In genomic region chr16:15618392-15618791, GRCh38 we compare ENCODE assay signal across 14 cellular contexts. TPM values are rescaled to one million over a fixed set of nuclear protein-coding genes. Genes with fewer than 3 reads are reported as not detected.
A peak's percentile ranks its signal among the peaks of the same experiment; 100 is the strongest.
DNase-seq lines count a peak whose midpoint lies in the region; TF ChIP-seq lines count a peak whose summit lies in the region.
"Had no signal": no experiment of that assay in that cellular context is flagged by ENCODE, and none has a peak within 500 bp of the region (broad histone marks: within the 10 kb centered on the region; RNA-seq: fewer than 3 reads in every experiment).

No MANE protein-coding gene starts in this region.

- TF ChIP-seq EP300 in transverse colon (IDR thresholded peaks at IDR 0.05; ENCODE audit: low read depth) = no peak

- in situ Hi-C loops in mammary epithelial cell (cut with MboI; ENCODE audit: low sequenced_read_pairs in 2 of 2) (no loop called here), transverse colon (cut with MboI; ENCODE audit: low pct_ligation_motif_present in 1 of 4, low pct_unique_long_range_greater_than_20kb in 1 of 4, low sequenced_read_pairs in 3 of 4) (no loop called here)

- peak overlapping the region; percentile 11 for H3K14ac ChIP-seq in neuronal stem cell (ENCODE audit: low read length)

- peak overlapping the region; percentile 19 for H2BK12ac ChIP-seq in neuronal stem cell (ENCODE audit: low read length)

- H3K27me3 ChIP-seq in CD8-positive, alpha-beta memory T cell (ENCODE audit: insufficient read depth, low read length, poor library complexity, severe bottlenecking) = no peaks in the 10 kb centered on the region
- H3K27me3 ChIP-seq in Karpas-422 (ENCODE audit: low read length) = no peaks in the 10 kb centered on the region
- no peaks in the 10 kb centered on the region for H3K27me3 ChIP-seq in mammary epithelial cell (ENCODE audit: insufficient read depth, low read length)
- H3K27me3 ChIP-seq in neuronal stem cell (ENCODE audit: control insufficient read depth in 3 of 3, insufficient read depth in 3 of 3, low read depth in 1 of 3, low read length in 3 of 3) = no peaks in the 10 kb centered on the region
- H3K27me3 ChIP-seq in transverse colon = no peaks in the 10 kb centered on the region
- H3K27me3 ChIP-seq: colonic mucosa had no signal

- WGBS in mammary epithelial cell (ENCODE audit: low coverage, missing lambda C conversion rate) = 8% methylated on average over 3 of the region's 4 CpGs
- WGBS in neuronal stem cell (ENCODE audit: extremely low coverage in 2 of 2, insufficient read length in 2 of 2, insufficient replicate concordance in 1 of 2), 2 donors = no CpG with 5 or more reads among the region's 4 CpGs
- WGBS in transverse colon (ENCODE audit: low coverage in 1 of 2), 2 donors = 72 to 95% methylated on average over 2 to 4 of the region's 4 CpGs

- H3K79me1 ChIP-seq in neuronal stem cell (ENCODE audit: low read depth, low read length) = no peaks in the 10 kb centered on the region

- no peak overlapping the region for H2BK5ac ChIP-seq in neuronal stem cell (ENCODE audit: low read length)

- H3K4me2 ChIP-seq in Karpas-422 (ENCODE audit: low read depth, low read length, poor library complexity, severe bottlenecking) (no peak overlapping the region), mammary epithelial cell (ENCODE audit: insufficient read depth, low read depth, low read length) (no peak overlapping the region), neuronal stem cell (ENCODE audit: insufficient read depth, low read length, poor library complexity, severe bottlenecking) (no peak overlapping the region)

- no peak overlapping the region for H2BK120ac ChIP-seq in neuronal stem cell (ENCODE audit: low read depth, low read length)

- intact Hi-C loops in mammary epithelial cell (cut with micrococcal nuclease) (no loop called here), transverse colon (cut with DNase I; ENCODE audit: low total_unique reads) (no loop called here)

- no peak overlapping the region for H2AFZ ChIP-seq in Karpas-422 (ENCODE audit: low read length)
- no peak overlapping the region for H2AFZ ChIP-seq in mammary epithelial cell (ENCODE audit: low read depth, low read length)
- H2AFZ ChIP-seq in neuronal stem cell (ENCODE audit: low read length) = no peak overlapping the region

- H3K27me3 Mint-ChIP-seq in CD8-positive, alpha-beta memory T cell = no peaks in the 10 kb centered on the region

- peak overlapping the region in 5 of 8 donors; percentile 24 to 74 (median 34) for H3K27ac Mint-ChIP-seq in CD8-positive, alpha-beta memory T cell

- peaks cover 62% of the 10 kb centered on the region for H3K36me3 ChIP-seq in CD8-positive, alpha-beta memory T cell (ENCODE audit: insufficient read depth, low read length)
- H3K36me3 ChIP-seq in Karpas-422 (ENCODE audit: insufficient read depth, low read length) (peaks cover 53% of the 10 kb centered on the region; the same call in 1 of the 2 replicates), mammary epithelial cell (ENCODE audit: insufficient read depth, low read length) (no peaks in the 10 kb centered on the region), neuronal stem cell (replicated peaks in 1 of 2; ENCODE audit: control insufficient read depth in 2 of 2, insufficient read depth in 2 of 2, low read length in 2 of 2) (peaks cover 38 to 89% of the 10 kb centered on the region in 2 donors), transverse colon (peaks cover 0 to 79% (median 32%) of the 10 kb centered on the region in 4 donors)

- H3K9me2 ChIP-seq in Karpas-422 (replicated peaks; ENCODE audit: insufficient read depth, low read length) = no peaks in the 10 kb centered on the region

- H3K9ac ChIP-seq in Karpas-422 (ENCODE audit: low read length) (no peak overlapping the region), mammary epithelial cell (ENCODE audit: insufficient read depth, low read length) (no peak overlapping the region), neuronal stem cell (ENCODE audit: low read depth, low read length, poor library complexity) (no peak overlapping the region)

- no peak overlapping the region for H2BK15ac ChIP-seq in neuronal stem cell (ENCODE audit: low read length)

- no peak overlapping the region for H3K27ac ChIP-seq in CD8-positive, alpha-beta memory T cell (ENCODE audit: low read depth, low read length)
- peak overlapping the region; percentile 90 for H3K27ac ChIP-seq in Karpas-422 (ENCODE audit: low read length)
- H3K27ac ChIP-seq in mammary epithelial cell (ENCODE audit: insufficient read depth, low read depth, low read length) = no peak overlapping the region
- H3K27ac ChIP-seq in neuronal stem cell (replicated peaks; ENCODE audit: low read length) = no peak overlapping the region
- no peak overlapping the region for H3K27ac ChIP-seq in transverse colon
- H3K27ac ChIP-seq: colonic mucosa, RWPE1 had no signal

- no peaks in the 10 kb centered on the region for H3K4me1 Mint-ChIP-seq in CD8-positive, alpha-beta memory T cell

- TF ChIP-seq POLR2A in transverse colon (IDR thresholded peaks at IDR 0.05) = no peak

- H4K8ac ChIP-seq in neuronal stem cell (ENCODE audit: low read depth, low read length) = no peak overlapping the region

- no peak overlapping the region for H2AK5ac ChIP-seq in neuronal stem cell (ENCODE audit: low read depth, low read length)

- H3K23ac ChIP-seq in neuronal stem cell (ENCODE audit: low read depth, low read length, poor library complexity) = no peak overlapping the region

- no peak overlapping the region for H3K4me3 ChIP-seq in CD8-positive, alpha-beta memory T cell (ENCODE audit: low read length)
- no peak overlapping the region for H3K4me3 ChIP-seq in Karpas-422 (ENCODE audit: low read length)
- no peak overlapping the region for H3K4me3 ChIP-seq in mammary epithelial cell (replicated peaks in 1 of 3; ENCODE audit: insufficient read depth in 1 of 3, low read depth in 2 of 3, low read length in 3 of 3)
- H3K4me3 ChIP-seq in neuronal stem cell (ENCODE audit: low read length in 2 of 2) = no peak overlapping the region
- no peak overlapping the region for H3K4me3 ChIP-seq in transverse colon
- H3K4me3 ChIP-seq: colonic mucosa, left ventricle myocardium inferior had no signal

- BruUV-seq in mammary epithelial cell (replicated peaks; lab: Mats Ljungman, UMichigan) = no TSS peak

- no peak for TF ChIP-seq CTCF in mammary epithelial cell (conservative IDR thresholded peaks at IDR 0.05 in 1 of 2, IDR thresholded peaks at IDR 0.05 in 1 of 2; ENCODE audit: extremely low read depth in 1 of 2, insufficient read depth in 1 of 2, low read depth in 1 of 2, low read length in 2 of 2)
- no peak for TF ChIP-seq CTCF in transverse colon (IDR thresholded peaks at IDR 0.05)

- no peaks in the 10 kb centered on the region for H3K4me1 ChIP-seq in CD8-positive, alpha-beta memory T cell (ENCODE audit: insufficient read depth, low read length)
- peaks cover 77% of the 10 kb centered on the region for H3K4me1 ChIP-seq in Karpas-422 (ENCODE audit: low read length)
- peaks cover 13% of the 10 kb centered on the region for H3K4me1 ChIP-seq in mammary epithelial cell (ENCODE audit: insufficient read depth, low read length)
- H3K4me1 ChIP-seq in neuronal stem cell (ENCODE audit: control insufficient read depth in 2 of 2, insufficient read depth in 1 of 2, low read depth in 1 of 2, low read length in 2 of 2) = no peaks in the 10 kb centered on the region
- no peaks in the 10 kb centered on the region for H3K4me1 ChIP-seq in transverse colon
- H3K4me1 ChIP-seq: colonic mucosa had no signal

- no peak overlapping the region for H3K18ac ChIP-seq in neuronal stem cell (ENCODE audit: low read length)

- CTCF ChIA-PET in CD8-positive, alpha-beta memory T cell (lab: Charles Lee) = no interaction called here
- CTCF ChIA-PET in mammary epithelial cell (lab: Charles Lee; ENCODE audit: low non-redundant PET) = no interaction called here

- no peak overlapping the region for H3K4ac ChIP-seq in neuronal stem cell (ENCODE audit: low read length)

- no peaks in the 10 kb centered on the region for H3K9me3 Mint-ChIP-seq in CD8-positive, alpha-beta memory T cell

- POLR2A ChIA-PET in CD8-positive, alpha-beta memory T cell (lab: Charles Lee) = no interaction called here

- H3K4me3 Mint-ChIP-seq in CD8-positive, alpha-beta memory T cell = no peak overlapping the region

- H3K36me3 Mint-ChIP-seq in CD8-positive, alpha-beta memory T cell = peaks cover 15 to 89% (median 36%) of the 10 kb centered on the region in 3 donors

- dilution Hi-C loops in mammary epithelial cell (cut with HindIII; ENCODE audit: low sequenced_read_pairs) = no loop called here

- H3K79me2 ChIP-seq in Karpas-422 (ENCODE audit: low read length) (no peaks in the 10 kb centered on the region), mammary epithelial cell (ENCODE audit: insufficient read depth, low read length) (no peaks in the 10 kb centered on the region)

- no peaks in the 10 kb centered on the region for H4K20me1 ChIP-seq in Karpas-422 (ENCODE audit: insufficient read depth, low read depth, low read length)
- H4K20me1 ChIP-seq in mammary epithelial cell (ENCODE audit: insufficient read depth, low read length) = no peaks in the 10 kb centered on the region

- no peaks in the 10 kb centered on the region for H3K9me3 ChIP-seq in CD8-positive, alpha-beta memory T cell (ENCODE audit: low read length)
- no peaks in the 10 kb centered on the region for H3K9me3 ChIP-seq in Karpas-422 (ENCODE audit: low read length)
- no peaks in the 10 kb centered on the region for H3K9me3 ChIP-seq in mammary epithelial cell (replicated peaks; ENCODE audit: insufficient read depth, low read length)
- H3K9me3 ChIP-seq in neuronal stem cell (replicated peaks in 1 of 2; ENCODE audit: control insufficient read depth in 2 of 2, insufficient read depth in 1 of 2, low read depth in 1 of 2, low read length in 2 of 2) = no peaks in the 10 kb centered on the region
- no peaks in the 10 kb centered on the region for H3K9me3 ChIP-seq in transverse colon
- H3K9me3 ChIP-seq: colonic mucosa, left ventricle myocardium inferior had no signal

- no peak for DNase-seq in CD8-positive, alpha-beta memory T cell
- DNase-seq in Karpas-422 = no peak
- DNase-seq in mammary epithelial cell = peak; percentile 5
- DNase-seq in neuronal stem cell (ENCODE audit: low spot score) = no peak
- DNase-seq in T1000 (lab: John Stamatoyannopoulos, UW) = no peak
- DNase-seq in GM19238 (ENCODE audit: insufficient read length, low spot score) = no peak
- no peak for DNase-seq in activated CD4-positive, alpha-beta T cell treated with anti-CD3 and anti-CD28 coated beads for 48 hours
- DNase-seq in transverse colon = no peak
- DNase-seq: colonic mucosa; DND-41; left ventricle myocardium inferior; NCI-H446; stimulated activated CD4-positive, alpha-beta T cell treated with anti-CD3 and anti-CD28 coated beads, Interleukin-4, amount 100 ng/mL, for 4 hours had no signal

- no peak overlapping the region for H4K91ac ChIP-seq in neuronal stem cell (ENCODE audit: low read depth, low read length, poor library complexity)

RNA-seq across cellular contexts. Expression of gene MARF1, which starts 24.6 kb away (rescaled TPM):
- 10 to 100 TPM; 69.0 to 75.3 TPM for total RNA-seq in CD8-positive, alpha-beta memory T cell
- polyA plus RNA-seq in CD8-positive, alpha-beta memory T cell = 16.9 TPM
- 58.6 and 73.1 TPM in 2 replicates for total RNA-seq in Karpas-422 (2014; rRNA removed; shearing (Covaris generic); ENCODE audit: low replicate concordance)
- total RNA-seq in mammary epithelial cell (10 to 100 TPM; 17.0 to 36.4 TPM), transverse colon (10 to 100 TPM; 32.0 to 52.6 (median 41.1) TPM)
- polyA plus RNA-seq in mammary epithelial cell = 7.6 TPM
- polyA minus RNA-seq in mammary epithelial cell = 41.3 TPM
- polyA plus RNA-seq in neuronal stem cell (2013, experiment 1 of 2) = 11.6 TPM
- polyA plus RNA-seq in neuronal stem cell (2013, experiment 2 of 2) = 12.5 TPM

RNA-seq across cellular contexts. Expression of gene NDE1, which starts 31.7 kb away (rescaled TPM):
- total RNA-seq in CD8-positive, alpha-beta memory T cell = 100 to 1,000 TPM; 113 to 123 TPM
- polyA plus RNA-seq in CD8-positive, alpha-beta memory T cell = 55.9 TPM
- total RNA-seq in Karpas-422 (2014; rRNA removed; shearing (Covaris generic); ENCODE audit: low replicate concordance) = 39.4 and 63.0 TPM in 2 replicates
- total RNA-seq in mammary epithelial cell = 100 to 1,000 TPM in 1 of 2 donors, 10 to 100 TPM in 1; 53.3 to 120 TPM
- 36.1 TPM for polyA plus RNA-seq in mammary epithelial cell
- polyA minus RNA-seq in mammary epithelial cell = 67.1 TPM
- 50.4 TPM for polyA plus RNA-seq in neuronal stem cell (2013, experiment 1 of 2)
- 51.2 TPM for polyA plus RNA-seq in neuronal stem cell (2013, experiment 2 of 2)
- 10 to 100 TPM; 21.0 to 47.6 (median 36.3) TPM for total RNA-seq in transverse colon
